Comparison of ENCODE assay signal across 26 cellular contexts in the genomic region with DNA sequence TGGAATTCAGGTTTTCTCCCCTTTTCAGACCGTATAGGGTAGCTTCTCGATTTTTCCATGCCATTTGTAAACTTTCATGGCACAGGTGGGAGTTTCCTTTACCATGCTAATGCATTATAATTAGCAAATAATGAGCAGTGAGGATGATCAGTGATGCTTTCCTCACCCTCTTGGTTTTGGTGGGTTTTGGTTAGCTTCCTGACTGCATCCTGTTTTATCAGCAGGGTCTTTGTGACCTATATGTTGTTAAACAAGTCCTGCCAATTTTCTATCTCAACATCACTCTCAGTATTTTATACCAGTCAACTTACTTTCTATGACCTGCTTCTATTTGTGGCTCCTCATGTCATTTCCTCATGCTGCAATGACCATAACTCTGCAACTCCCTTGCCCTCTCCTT.
"Had no signal": no experiment of that assay in that cellular context is flagged by ENCODE, and none has a peak within 500 bp of the region (broad histone marks: within the 10 kb centered on the region; RNA-seq: fewer than 3 reads in every experiment).

No MANE protein-coding gene starts in this region.

- H3K27ac ChIP-seq: Peyer's patch, SJSA1 had no signal

- ATAC-seq: SK-N-SH treated with all-trans-retinoic acid at 6 μM for 48 hours had no signal

- DNase-seq: NCI-H1092 treated with DMSO at 0.1 percent for 48 hours, NCI-H1417, NCI-H1436, NCI-H146, NCI-H1694, NCI-H187, NCI-H1930, NCI-H2029 treated with DMSO at 0.1 percent for 48 hours, NCI-H2081 treated with DMSO at 0.1 percent for 48 hours, NCI-H2107, NCI-H446 treated with DMSO at 0.1 percent for 48 hours, NCI-H510A, NCI-H524, NCI-H526, NCI-H748 treated with DMSO at 0.1 percent for 48 hours, NCI-H82, PC-3, Peyer's patch, Right ventricle myocardium superior, SHP77 treated with DMSO at 0.1 percent for 48 hours, SW 1271, T-helper 1 cell had no signal

- H3K4me1 ChIP-seq: Peyer's patch, SJSA1 had no signal

- H3K4me3 Mint-ChIP-seq: T-helper 1 cell treated with Interleukin-12 subunit alpha and Interleukin-12 subunit beta and Interleukin-4 antibody, amounts not matched to agents 30 μg/mL and 1 μg/mL, for 36 hours had no signal

- H3K4me3 ChIP-seq: MG63, Peyer's patch, SJSA1 had no signal

- H3K27ac Mint-ChIP-seq: T-helper 1 cell treated with Interleukin-12 subunit alpha and Interleukin-12 subunit beta and Interleukin-4 antibody, amounts not matched to agents 30 μg/mL and 1 μg/mL, for 36 hours had no signal

- H3K27me3 ChIP-seq: MG63, Peyer's patch, SJSA1 had no signal

- H3K9me3 ChIP-seq: MG63, SJSA1 had no signal

- H3K36me3 ChIP-seq: MG63, Peyer's patch, SJSA1 had no signal
